8 cellular contexts compared by ENCODE assay signal in genomic region chr5:10353241-10354047, GRCh38.
DNase-seq lines count a peak whose midpoint lies in the region; ATAC-seq lines count a peak whose summit lies in the region.

Gene MARCHF6 (plus strand): TSS chr5:10353695. CDS start chr5:10353899, 204 bp downstream.

- ATAC-seq in GM18508 (IDR thresholded peaks at IDR 0.05; ENCODE audit: insufficient read depth, unreplicated experiment) (peak; percentile 54), HG03025 (IDR thresholded peaks at IDR 0.05; ENCODE audit: low FRiP score, unreplicated experiment) (peak; percentile 86)

- DNase-seq in NCI-H2081 (lab: John Stamatoyannopoulos, UW) = peak; percentile 99 to 100
- DNase-seq in T1000 (lab: John Stamatoyannopoulos, UW) = peak; percentile 63
- DNase-seq in astrocyte of the hippocampus (ENCODE audit: low read depth, low spot score) = peak; percentile 97
- peak; percentile 75 to 84 for DNase-seq in hippocampal formation (lab: John Stamatoyannopoulos, UW)
- DNase-seq in retina = peak; percentile 97
- no peak for DNase-seq in OCI-M2 (lab: John Stamatoyannopoulos, UW; ENCODE audit: unreplicated experiment)
